In the genomic region with DNA sequence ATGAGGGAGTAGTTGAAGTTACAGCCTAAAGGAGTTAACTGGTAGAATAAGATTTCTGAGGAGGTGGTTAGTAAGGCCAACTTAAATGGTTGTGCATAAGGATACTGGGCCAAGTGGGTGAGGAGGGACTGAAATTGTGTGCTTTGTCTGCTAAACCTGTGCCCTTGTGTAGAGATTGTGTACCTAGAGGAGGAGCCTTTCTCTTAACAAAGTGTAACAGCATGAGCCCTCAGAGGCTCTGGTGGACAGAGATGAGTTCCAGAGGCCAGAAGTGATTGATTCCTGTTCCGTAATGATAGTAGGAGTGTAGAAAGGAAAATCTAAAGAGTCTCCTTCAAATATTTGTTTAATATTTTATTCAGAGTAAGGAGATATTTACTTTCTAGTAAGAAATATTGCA, we compare ENCODE assay signal across 2 cellular contexts.
A peak's percentile ranks its signal among the peaks of the same experiment; 100 is the strongest.
TF ChIP-seq lines count a peak whose summit lies in the region.

No MANE protein-coding gene starts in this region.

TF ChIP-seq in HepG2, 621 proteins besides CTCF, POLR2A, EP300 and RAD21 (continues in another document):
- no peak for TF ChIP-seq CHD4 (IDR thresholded peaks at IDR 0.05; ENCODE audit: borderline replicate concordance, low read length)
- no peak for TF ChIP-seq ZNF782 (CRISPR knock-in tag; IDR thresholded peaks at IDR 0.05; ENCODE audit: borderline replicate concordance)
- TF ChIP-seq RARG (CRISPR knock-in tag; IDR thresholded peaks at IDR 0.05; ENCODE audit: low read depth): no peak
- TF ChIP-seq, protein P1, sequence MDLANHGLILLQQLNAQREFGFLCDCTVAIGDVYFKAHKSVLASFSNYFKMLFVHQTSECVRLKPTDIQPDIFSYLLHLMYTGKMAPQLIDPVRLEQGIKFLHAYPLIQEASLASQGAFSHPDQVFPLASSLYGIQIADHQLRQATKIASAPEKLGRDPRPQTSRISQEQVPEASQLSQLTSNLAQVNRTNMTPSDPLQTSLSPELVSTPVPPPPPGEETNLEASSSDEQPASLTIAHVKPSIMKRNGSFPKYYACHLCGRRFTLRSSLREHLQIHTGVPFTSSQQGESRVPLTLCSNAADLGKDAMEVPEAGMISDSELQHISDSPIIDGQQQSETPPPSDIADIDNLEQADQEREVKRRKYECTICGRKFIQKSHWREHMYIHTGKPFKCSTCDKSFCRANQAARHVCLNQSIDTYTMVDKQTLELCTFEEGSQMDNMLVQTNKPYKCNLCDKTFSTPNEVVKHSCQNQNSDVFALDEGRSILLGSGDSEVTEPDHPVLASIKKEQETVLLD (CRISPR knock-in tag; IDR thresholded peaks at IDR 0.05; ENCODE audit: low read depth): no peak
- 0 out of 2 replicates have a peak, but pooled peaks have one; percentile 24 for TF ChIP-seq TARDBP (CRISPR knock-in tag; IDR thresholded peaks at IDR 0.05)
- no peak for TF ChIP-seq ISX (CRISPR knock-in tag; conservative IDR thresholded peaks at IDR 0.05)
- TF ChIP-seq, protein P2, sequence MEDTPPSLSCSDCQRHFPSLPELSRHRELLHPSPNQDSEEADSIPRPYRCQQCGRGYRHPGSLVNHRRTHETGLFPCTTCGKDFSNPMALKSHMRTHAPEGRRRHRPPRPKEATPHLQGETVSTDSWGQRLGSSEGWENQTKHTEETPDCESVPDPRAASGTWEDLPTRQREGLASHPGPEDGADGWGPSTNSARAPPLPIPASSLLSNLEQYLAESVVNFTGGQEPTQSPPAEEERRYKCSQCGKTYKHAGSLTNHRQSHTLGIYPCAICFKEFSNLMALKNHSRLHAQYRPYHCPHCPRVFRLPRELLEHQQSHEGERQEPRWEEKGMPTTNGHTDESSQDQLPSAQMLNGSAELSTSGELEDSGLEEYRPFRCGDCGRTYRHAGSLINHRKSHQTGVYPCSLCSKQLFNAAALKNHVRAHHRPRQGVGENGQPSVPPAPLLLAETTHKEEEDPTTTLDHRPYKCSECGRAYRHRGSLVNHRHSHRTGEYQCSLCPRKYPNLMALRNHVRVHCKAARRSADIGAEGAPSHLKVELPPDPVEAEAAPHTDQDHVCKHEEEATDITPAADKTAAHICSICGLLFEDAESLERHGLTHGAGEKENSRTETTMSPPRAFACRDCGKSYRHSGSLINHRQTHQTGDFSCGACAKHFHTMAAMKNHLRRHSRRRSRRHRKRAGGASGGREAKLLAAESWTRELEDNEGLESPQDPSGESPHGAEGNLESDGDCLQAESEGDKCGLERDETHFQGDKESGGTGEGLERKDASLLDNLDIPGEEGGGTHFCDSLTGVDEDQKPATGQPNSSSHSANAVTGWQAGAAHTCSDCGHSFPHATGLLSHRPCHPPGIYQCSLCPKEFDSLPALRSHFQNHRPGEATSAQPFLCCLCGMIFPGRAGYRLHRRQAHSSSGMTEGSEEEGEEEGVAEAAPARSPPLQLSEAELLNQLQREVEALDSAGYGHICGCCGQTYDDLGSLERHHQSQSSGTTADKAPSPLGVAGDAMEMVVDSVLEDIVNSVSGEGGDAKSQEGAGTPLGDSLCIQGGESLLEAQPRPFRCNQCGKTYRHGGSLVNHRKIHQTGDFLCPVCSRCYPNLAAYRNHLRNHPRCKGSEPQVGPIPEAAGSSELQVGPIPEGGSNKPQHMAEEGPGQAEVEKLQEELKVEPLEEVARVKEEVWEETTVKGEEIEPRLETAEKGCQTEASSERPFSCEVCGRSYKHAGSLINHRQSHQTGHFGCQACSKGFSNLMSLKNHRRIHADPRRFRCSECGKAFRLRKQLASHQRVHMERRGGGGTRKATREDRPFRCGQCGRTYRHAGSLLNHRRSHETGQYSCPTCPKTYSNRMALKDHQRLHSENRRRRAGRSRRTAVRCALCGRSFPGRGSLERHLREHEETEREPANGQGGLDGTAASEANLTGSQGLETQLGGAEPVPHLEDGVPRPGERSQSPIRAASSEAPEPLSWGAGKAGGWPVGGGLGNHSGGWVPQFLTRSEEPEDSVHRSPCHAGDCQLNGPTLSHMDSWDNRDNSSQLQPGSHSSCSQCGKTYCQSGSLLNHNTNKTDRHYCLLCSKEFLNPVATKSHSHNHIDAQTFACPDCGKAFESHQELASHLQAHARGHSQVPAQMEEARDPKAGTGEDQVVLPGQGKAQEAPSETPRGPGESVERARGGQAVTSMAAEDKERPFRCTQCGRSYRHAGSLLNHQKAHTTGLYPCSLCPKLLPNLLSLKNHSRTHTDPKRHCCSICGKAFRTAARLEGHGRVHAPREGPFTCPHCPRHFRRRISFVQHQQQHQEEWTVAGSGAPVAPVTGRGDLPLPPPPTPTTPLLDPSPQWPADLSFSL (CRISPR knock-in tag; IDR thresholded peaks at IDR 0.05): peak; percentile 16; the same call in 1 of the 2 replicates
- TF ChIP-seq, protein P3, sequence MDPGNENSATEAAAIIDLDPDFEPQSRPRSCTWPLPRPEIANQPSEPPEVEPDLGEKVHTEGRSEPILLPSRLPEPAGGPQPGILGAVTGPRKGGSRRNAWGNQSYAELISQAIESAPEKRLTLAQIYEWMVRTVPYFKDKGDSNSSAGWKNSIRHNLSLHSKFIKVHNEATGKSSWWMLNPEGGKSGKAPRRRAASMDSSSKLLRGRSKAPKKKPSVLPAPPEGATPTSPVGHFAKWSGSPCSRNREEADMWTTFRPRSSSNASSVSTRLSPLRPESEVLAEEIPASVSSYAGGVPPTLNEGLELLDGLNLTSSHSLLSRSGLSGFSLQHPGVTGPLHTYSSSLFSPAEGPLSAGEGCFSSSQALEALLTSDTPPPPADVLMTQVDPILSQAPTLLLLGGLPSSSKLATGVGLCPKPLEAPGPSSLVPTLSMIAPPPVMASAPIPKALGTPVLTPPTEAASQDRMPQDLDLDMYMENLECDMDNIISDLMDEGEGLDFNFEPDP (CRISPR knock-in tag; conservative IDR thresholded peaks at IDR 0.05): no peak
- TF ChIP-seq ELF3 (CRISPR knock-in tag; IDR thresholded peaks at IDR 0.05): no peak
- TF ChIP-seq, protein P4, sequence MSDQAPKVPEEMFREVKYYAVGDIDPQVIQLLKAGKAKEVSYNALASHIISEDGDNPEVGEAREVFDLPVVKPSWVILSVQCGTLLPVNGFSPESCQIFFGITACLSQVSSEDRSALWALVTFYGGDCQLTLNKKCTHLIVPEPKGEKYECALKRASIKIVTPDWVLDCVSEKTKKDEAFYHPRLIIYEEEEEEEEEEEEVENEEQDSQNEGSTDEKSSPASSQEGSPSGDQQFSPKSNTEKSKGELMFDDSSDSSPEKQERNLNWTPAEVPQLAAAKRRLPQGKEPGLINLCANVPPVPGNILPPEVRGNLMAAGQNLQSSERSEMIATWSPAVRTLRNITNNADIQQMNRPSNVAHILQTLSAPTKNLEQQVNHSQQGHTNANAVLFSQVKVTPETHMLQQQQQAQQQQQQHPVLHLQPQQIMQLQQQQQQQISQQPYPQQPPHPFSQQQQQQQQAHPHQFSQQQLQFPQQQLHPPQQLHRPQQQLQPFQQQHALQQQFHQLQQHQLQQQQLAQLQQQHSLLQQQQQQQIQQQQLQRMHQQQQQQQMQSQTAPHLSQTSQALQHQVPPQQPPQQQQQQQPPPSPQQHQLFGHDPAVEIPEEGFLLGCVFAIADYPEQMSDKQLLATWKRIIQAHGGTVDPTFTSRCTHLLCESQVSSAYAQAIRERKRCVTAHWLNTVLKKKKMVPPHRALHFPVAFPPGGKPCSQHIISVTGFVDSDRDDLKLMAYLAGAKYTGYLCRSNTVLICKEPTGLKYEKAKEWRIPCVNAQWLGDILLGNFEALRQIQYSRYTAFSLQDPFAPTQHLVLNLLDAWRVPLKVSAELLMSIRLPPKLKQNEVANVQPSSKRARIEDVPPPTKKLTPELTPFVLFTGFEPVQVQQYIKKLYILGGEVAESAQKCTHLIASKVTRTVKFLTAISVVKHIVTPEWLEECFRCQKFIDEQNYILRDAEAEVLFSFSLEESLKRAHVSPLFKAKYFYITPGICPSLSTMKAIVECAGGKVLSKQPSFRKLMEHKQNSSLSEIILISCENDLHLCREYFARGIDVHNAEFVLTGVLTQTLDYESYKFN (CRISPR knock-in tag; conservative IDR thresholded peaks at IDR 0.05): no peak
- no peak for TF ChIP-seq EED (CRISPR knock-in tag; IDR thresholded peaks at IDR 0.05)

TF ChIP-seq in WTC11, 78 proteins besides CTCF, POLR2A, EP300 and RAD21 (continued from another document):
- TF ChIP-seq CBFB (CRISPR knock-in tag; IDR thresholded peaks at IDR 0.05; ENCODE audit: low read depth): no peak
- TF ChIP-seq, protein P5, sequence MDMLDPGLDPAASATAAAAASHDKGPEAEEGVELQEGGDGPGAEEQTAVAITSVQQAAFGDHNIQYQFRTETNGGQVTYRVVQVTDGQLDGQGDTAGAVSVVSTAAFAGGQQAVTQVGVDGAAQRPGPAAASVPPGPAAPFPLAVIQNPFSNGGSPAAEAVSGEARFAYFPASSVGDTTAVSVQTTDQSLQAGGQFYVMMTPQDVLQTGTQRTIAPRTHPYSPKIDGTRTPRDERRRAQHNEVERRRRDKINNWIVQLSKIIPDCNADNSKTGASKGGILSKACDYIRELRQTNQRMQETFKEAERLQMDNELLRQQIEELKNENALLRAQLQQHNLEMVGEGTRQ (CRISPR knock-in tag; IDR thresholded peaks at IDR 0.05): no peak
- TF ChIP-seq, protein P6, sequence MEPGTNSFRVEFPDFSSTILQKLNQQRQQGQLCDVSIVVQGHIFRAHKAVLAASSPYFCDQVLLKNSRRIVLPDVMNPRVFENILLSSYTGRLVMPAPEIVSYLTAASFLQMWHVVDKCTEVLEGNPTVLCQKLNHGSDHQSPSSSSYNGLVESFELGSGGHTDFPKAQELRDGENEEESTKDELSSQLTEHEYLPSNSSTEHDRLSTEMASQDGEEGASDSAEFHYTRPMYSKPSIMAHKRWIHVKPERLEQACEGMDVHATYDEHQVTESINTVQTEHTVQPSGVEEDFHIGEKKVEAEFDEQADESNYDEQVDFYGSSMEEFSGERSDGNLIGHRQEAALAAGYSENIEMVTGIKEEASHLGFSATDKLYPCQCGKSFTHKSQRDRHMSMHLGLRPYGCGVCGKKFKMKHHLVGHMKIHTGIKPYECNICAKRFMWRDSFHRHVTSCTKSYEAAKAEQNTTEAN (CRISPR knock-in tag; IDR thresholded peaks at IDR 0.05): no peak
- no peak for TF ChIP-seq ZNF121 (CRISPR knock-in tag; IDR thresholded peaks at IDR 0.05)
- no peak for TF ChIP-seq FOXJ3 (CRISPR knock-in tag; IDR thresholded peaks at IDR 0.05; ENCODE audit: borderline replicate concordance)
- TF ChIP-seq ZNF671 (CRISPR knock-in tag; IDR thresholded peaks at IDR 0.05): no peak
- TF ChIP-seq, protein P7, sequence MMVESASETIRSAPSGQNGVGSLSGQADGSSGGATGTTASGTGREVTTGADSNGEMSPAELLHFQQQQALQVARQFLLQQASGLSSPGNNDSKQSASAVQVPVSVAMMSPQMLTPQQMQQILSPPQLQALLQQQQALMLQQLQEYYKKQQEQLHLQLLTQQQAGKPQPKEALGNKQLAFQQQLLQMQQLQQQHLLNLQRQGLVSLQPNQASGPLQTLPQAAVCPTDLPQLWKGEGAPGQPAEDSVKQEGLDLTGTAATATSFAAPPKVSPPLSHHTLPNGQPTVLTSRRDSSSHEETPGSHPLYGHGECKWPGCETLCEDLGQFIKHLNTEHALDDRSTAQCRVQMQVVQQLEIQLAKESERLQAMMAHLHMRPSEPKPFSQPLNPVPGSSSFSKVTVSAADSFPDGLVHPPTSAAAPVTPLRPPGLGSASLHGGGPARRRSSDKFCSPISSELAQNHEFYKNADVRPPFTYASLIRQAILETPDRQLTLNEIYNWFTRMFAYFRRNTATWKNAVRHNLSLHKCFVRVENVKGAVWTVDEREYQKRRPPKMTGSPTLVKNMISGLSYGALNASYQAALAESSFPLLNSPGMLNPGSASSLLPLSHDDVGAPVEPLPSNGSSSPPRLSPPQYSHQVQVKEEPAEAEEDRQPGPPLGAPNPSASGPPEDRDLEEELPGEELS (CRISPR knock-in tag; IDR thresholded peaks at IDR 0.05): no peak
- no peak for TF ChIP-seq FOXP1 (CRISPR knock-in tag; IDR thresholded peaks at IDR 0.05; ENCODE audit: borderline replicate concordance)
- no peak for TF ChIP-seq IRF2 (CRISPR knock-in tag; IDR thresholded peaks at IDR 0.05; ENCODE audit: borderline replicate concordance, low read depth)
- TF ChIP-seq NR2C2 (CRISPR knock-in tag; IDR thresholded peaks at IDR 0.05): no peak
- TF ChIP-seq, protein P8, sequence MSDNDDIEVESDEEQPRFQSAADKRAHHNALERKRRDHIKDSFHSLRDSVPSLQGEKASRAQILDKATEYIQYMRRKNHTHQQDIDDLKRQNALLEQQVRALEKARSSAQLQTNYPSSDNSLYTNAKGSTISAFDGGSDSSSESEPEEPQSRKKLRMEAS (CRISPR knock-in tag; IDR thresholded peaks at IDR 0.05): no peak
- TF ChIP-seq, protein P9, sequence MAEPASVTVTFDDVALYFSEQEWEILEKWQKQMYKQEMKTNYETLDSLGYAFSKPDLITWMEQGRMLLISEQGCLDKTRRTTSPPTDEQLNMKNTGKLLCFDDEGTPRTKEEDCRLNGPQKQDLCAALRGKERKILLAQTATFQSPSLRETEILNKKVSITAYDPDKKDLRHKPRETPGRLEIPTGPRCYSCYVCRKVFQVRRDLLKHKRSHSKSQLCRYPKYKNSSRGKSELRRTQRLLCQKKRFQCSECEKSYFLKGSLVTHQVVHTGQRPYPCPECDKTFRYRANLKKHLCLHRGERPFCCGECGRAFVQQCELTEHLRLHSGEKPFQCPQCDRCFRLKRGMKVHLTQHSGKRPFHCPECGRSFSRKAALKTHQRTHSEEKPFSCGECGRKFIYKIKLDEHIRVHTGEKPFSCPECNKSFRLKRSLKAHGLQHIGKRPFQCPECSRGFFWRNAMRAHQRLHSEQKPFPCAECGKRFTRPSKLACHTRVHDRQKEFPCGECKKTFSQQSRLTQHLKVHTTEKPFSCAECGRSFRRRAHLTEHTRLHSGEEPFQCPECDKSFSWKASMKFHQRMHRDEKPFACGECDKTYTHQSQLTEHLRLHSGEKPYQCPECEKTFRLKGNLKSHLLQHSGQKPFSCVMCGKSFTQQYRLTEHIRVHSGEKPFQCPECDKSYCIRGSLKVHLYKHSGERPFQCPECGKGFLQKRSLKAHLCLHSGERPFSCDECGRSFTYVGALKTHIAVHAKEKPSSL (CRISPR knock-in tag; conservative IDR thresholded peaks at IDR 0.05): no peak
- TF ChIP-seq, protein P10, sequence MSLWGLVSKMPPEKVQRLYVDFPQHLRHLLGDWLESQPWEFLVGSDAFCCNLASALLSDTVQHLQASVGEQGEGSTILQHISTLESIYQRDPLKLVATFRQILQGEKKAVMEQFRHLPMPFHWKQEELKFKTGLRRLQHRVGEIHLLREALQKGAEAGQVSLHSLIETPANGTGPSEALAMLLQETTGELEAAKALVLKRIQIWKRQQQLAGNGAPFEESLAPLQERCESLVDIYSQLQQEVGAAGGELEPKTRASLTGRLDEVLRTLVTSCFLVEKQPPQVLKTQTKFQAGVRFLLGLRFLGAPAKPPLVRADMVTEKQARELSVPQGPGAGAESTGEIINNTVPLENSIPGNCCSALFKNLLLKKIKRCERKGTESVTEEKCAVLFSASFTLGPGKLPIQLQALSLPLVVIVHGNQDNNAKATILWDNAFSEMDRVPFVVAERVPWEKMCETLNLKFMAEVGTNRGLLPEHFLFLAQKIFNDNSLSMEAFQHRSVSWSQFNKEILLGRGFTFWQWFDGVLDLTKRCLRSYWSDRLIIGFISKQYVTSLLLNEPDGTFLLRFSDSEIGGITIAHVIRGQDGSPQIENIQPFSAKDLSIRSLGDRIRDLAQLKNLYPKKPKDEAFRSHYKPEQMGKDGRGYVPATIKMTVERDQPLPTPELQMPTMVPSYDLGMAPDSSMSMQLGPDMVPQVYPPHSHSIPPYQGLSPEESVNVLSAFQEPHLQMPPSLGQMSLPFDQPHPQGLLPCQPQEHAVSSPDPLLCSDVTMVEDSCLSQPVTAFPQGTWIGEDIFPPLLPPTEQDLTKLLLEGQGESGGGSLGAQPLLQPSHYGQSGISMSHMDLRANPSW (CRISPR knock-in tag; conservative IDR thresholded peaks at IDR 0.05; ENCODE audit: low read depth): no peak
- no peak for TF ChIP-seq CREM (CRISPR knock-in tag; IDR thresholded peaks at IDR 0.05)
- TF ChIP-seq NR1H2 (CRISPR knock-in tag; IDR thresholded peaks at IDR 0.05): no peak
- no peak for TF ChIP-seq ZNF416 (CRISPR knock-in tag; IDR thresholded peaks at IDR 0.05)
- no peak for TF ChIP-seq ELF4 (CRISPR knock-in tag; IDR thresholded peaks at IDR 0.05; ENCODE audit: low read depth)
